ENCODE assay signal across 23 cellular contexts in the genomic region with DNA sequence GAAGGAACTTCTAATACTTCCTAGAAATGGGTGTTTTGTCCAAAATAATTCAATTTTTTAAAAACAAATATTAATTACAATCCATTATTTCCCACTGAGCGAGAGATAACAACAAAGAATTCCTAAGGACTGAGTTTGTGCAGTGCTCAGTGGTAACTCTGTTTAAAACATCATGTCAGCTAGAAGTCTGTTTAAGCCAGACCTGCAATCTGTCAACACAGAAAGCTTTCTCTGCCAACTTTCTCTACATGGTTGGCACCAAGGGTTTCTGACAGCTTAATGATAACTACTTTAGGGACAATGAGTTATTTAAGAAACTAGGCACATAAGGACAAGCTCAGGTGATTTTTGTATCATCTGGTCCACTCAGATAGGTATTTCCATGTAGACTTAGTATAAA.
"Had no signal": no experiment of that assay in that cellular context is flagged by ENCODE, and none has a peak within 500 bp of the region (broad histone marks: within the 10 kb centered on the region; RNA-seq: fewer than 3 reads in every experiment).

No MANE protein-coding gene starts in this region.

- H3K27me3 ChIP-seq: brain microvascular endothelial cell had no signal

- ATAC-seq: activated naive CD8-positive, alpha-beta T cell treated with anti-CD3 and anti-CD28 coated beads, Interleukin-2, amount 50 U/mL, for 24 hours; activated T-cell treated with anti-CD3 and anti-CD28 coated beads, Interleukin-2, amount 50 U/mL, for 4 hours; PC-3 had no signal

- H3K27ac ChIP-seq: brain microvascular endothelial cell, VCaP had no signal

- DNase-seq: activated CD4-positive, alpha-beta memory T cell treated with anti-CD3 and anti-CD28 coated beads for 36 hours; activated CD4-positive, alpha-beta T cell treated with anti-CD3 and anti-CD28 coated beads, Interleukin-2, amount 10 ng/mL, durations not matched to agents 7 days and 5 days; activated CD4-positive, CD25-positive, alpha-beta regulatory T cell; activated CD8-positive, alpha-beta memory T cell treated with anti-CD3 and anti-CD28 coated beads for 24 hours; activated effector memory CD4-positive, alpha-beta T cell treated with anti-CD3 and anti-CD28 coated beads, Interleukin-2, amount 50 U/mL, for 16 hours; activated naive CD4-positive, alpha-beta T cell treated with Interleukin-2 at 50 U/mL for 16 hours; activated naive CD8-positive, alpha-beta T cell treated with anti-CD3 and anti-CD28 coated beads, Interleukin-2, amount 50 U/mL, for 24 hours; activated T-cell treated with anti-CD3 and anti-CD28 coated beads, Interleukin-2, amount 50 U/mL, for 4 hours; amygdala; brain microvascular endothelial cell; caudate nucleus; KG1; NCI-H1092; NCI-H1417; NCI-H1694 treated with DMSO at 0.1 percent for 48 hours; NCI-H2029 treated with DMSO at 0.1 percent for 48 hours; NCI-H345; NCI-H510A; NCI-H69; PC-3; SIG-M5; T-helper 1 cell had no signal
